In genomic region chr4:185741795-185742194, GRCh38 we compare ENCODE assay signal across 9 cellular contexts.
"Had no signal": no experiment of that assay in that cellular context is flagged by ENCODE, and none has a peak within 500 bp of the region (broad histone marks: within the 10 kb centered on the region; RNA-seq: fewer than 3 reads in every experiment).

No MANE protein-coding gene starts in this region.

- DNase-seq: activated CD4-positive, alpha-beta memory T cell treated with anti-CD3 and anti-CD28 coated beads for 36 hours; activated CD4-positive, CD25-positive, alpha-beta regulatory T cell treated with anti-CD3 and anti-CD28 coated beads, Interleukin-2, amount 50 U/mL, for 72 hours; activated gamma-delta T cell treated with Interleukin-2 at 50 U/mL for 16 hours; activated T-cell treated with anti-CD3 and anti-CD28 coated beads, Interleukin-2, amount 50 U/mL, for 48 hours; T-helper 9 cell had no signal

- H3K36me3 ChIP-seq: neutrophil had no signal

- H3K36me3 Mint-ChIP-seq: activated CD4-positive, alpha-beta memory T cell treated with anti-CD3 and anti-CD28 coated beads for 36 hours; stimulated activated effector memory CD8-positive, alpha-beta T cell treated with anti-CD3 and anti-CD28 coated beads, Interleukin-12 subunit alpha, Interleukin-12 subunit beta, amount 100 ng/mL, for 72 hours; type B pancreatic cell had no signal

- H3K9me3 ChIP-seq: neutrophil had no signal

- ATAC-seq: stimulated activated effector memory CD8-positive, alpha-beta T cell treated with anti-CD3 and anti-CD28 coated beads, Interleukin-12 subunit alpha, Interleukin-12 subunit beta, amount 100 ng/mL, for 72 hours had no signal

- H3K4me3 Mint-ChIP-seq: activated CD4-positive, alpha-beta memory T cell treated with anti-CD3 and anti-CD28 coated beads for 36 hours; central memory CD8-positive, alpha-beta T cell; stimulated activated effector memory CD8-positive, alpha-beta T cell treated with anti-CD3 and anti-CD28 coated beads, Interleukin-12 subunit alpha, Interleukin-12 subunit beta, amount 100 ng/mL, for 72 hours; type B pancreatic cell had no signal

- H3K4me1 Mint-ChIP-seq: central memory CD8-positive, alpha-beta T cell; stimulated activated effector memory CD8-positive, alpha-beta T cell treated with anti-CD3 and anti-CD28 coated beads, Interleukin-12 subunit alpha, Interleukin-12 subunit beta, amount 100 ng/mL, for 72 hours had no signal

- H3K27ac ChIP-seq: neutrophil had no signal

- H3K9me3 Mint-ChIP-seq: activated CD4-positive, alpha-beta memory T cell treated with anti-CD3 and anti-CD28 coated beads for 36 hours; stimulated activated effector memory CD8-positive, alpha-beta T cell treated with anti-CD3 and anti-CD28 coated beads, Interleukin-12 subunit alpha, Interleukin-12 subunit beta, amount 100 ng/mL, for 72 hours; type B pancreatic cell had no signal

- H3K27ac Mint-ChIP-seq: activated CD4-positive, alpha-beta memory T cell treated with anti-CD3 and anti-CD28 coated beads for 36 hours; stimulated activated effector memory CD8-positive, alpha-beta T cell treated with anti-CD3 and anti-CD28 coated beads, Interleukin-12 subunit alpha, Interleukin-12 subunit beta, amount 100 ng/mL, for 72 hours; type B pancreatic cell had no signal

- H3K27me3 Mint-ChIP-seq: type B pancreatic cell had no signal
